Comparison of ENCODE assay signal across 13 cellular contexts in the genomic region with DNA sequence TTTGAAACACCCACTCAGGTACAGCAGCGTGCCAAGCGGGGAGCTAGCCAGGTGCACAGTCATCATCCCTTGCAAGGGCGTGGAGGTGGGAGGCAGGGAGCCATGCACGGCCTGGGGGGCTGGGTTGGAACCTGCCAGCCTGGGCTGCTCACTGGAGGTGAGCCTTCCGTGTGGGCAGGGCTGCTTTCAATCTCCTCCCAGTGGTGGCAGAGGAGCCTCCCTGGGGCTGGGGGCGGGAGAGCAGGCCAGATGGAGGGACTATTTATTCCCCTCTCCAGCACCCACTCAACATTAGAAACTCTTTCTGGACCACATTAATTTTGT.
DNase-seq lines count a peak whose midpoint lies in the region; ATAC-seq and TF ChIP-seq lines count a peak whose summit lies in the region.
"Had no signal": no experiment of that assay in that cellular context is flagged by ENCODE, and none has a peak within 500 bp of the region (broad histone marks: within the 10 kb centered on the region; RNA-seq: fewer than 3 reads in every experiment).

No MANE protein-coding gene starts in this region.

- H3K4me1 Mint-ChIP-seq in neural progenitor cell = peaks cover 13% of the 10 kb centered on the region
- H3K4me1 Mint-ChIP-seq: central memory CD8-positive, alpha-beta T cell had no signal

- no peaks in the 10 kb centered on the region for H3K9me3 ChIP-seq in HEK293 (ENCODE audit: control insufficient read depth, insufficient read depth, low read depth, low read length)
- no peaks in the 10 kb centered on the region for H3K9me3 ChIP-seq in esophagus squamous epithelium
- H3K9me3 ChIP-seq in neural progenitor cell (ENCODE audit: low read depth) = no peaks in the 10 kb centered on the region
- H3K9me3 ChIP-seq: thoracic aorta had no signal

- H3K36me3 ChIP-seq in HEK293 (ENCODE audit: control insufficient read depth in 2 of 2, insufficient read depth in 1 of 2, low read length in 2 of 2) (no peaks in the 10 kb centered on the region), esophagus squamous epithelium (peaks cover 0 to 13% (median 0%) of the 10 kb centered on the region in 3 donors), neural progenitor cell (no peaks in the 10 kb centered on the region)
- H3K36me3 ChIP-seq: thoracic aorta had no signal

- no peak overlapping the region for H3K4me2 ChIP-seq in neural progenitor cell

- no peak overlapping the region for H3K27ac ChIP-seq in HEK293 (ENCODE audit: extremely low read depth, low read depth, low read length)
- H3K27ac ChIP-seq in esophagus squamous epithelium = peak overlapping the region; percentile 76 to 91 (median 88)
- no peak overlapping the region for H3K27ac ChIP-seq in neural progenitor cell
- H3K27ac ChIP-seq: C4-2B, thoracic aorta had no signal

- no peaks in the 10 kb centered on the region for H3K79me2 ChIP-seq in neural progenitor cell (ENCODE audit: low read depth)

- H3K36me3 Mint-ChIP-seq in neural progenitor cell = no peaks in the 10 kb centered on the region

- no peak overlapping the region for H3K9ac ChIP-seq in neural progenitor cell

- no peaks in the 10 kb centered on the region for H3K27me3 ChIP-seq in esophagus squamous epithelium
- no peaks in the 10 kb centered on the region for H3K27me3 ChIP-seq in neural progenitor cell

- no peak overlapping the region for H2AFZ ChIP-seq in neural progenitor cell (replicated peaks)

- H3K4me1 ChIP-seq in HEK293 (ENCODE audit: control insufficient read depth, insufficient read depth, low read length) (no peaks in the 10 kb centered on the region), esophagus squamous epithelium (peaks cover 13 to 67% (median 18%) of the 10 kb centered on the region in 3 donors), neural progenitor cell (no peaks in the 10 kb centered on the region)

- CTCF ChIA-PET in HEK293 (lab: Yijun Ruan, JAX) = interaction anchor here (0.6 to 2.6 kb wide), 32 partner anchors 10 to 448 kb away, joined by 3 to 29 read pairs (median 4); no protein-coding TSS in a partner anchor

- H3K27ac Mint-ChIP-seq in neural progenitor cell = no peak overlapping the region
- H3K27ac Mint-ChIP-seq: activated naive CD4-positive, alpha-beta T cell treated with anti-CD3 and anti-CD28 coated beads, Interleukin-2, amount 50 U/mL, for 72 hours had no signal

- no peak for TF ChIP-seq POLR2A in esophagus squamous epithelium (IDR thresholded peaks at IDR 0.05)

- intact Hi-C loops in esophagus squamous epithelium (cut with DNase I) (loop anchor here (10.0 kb wide), 1 partner anchor 335 kb away; no protein-coding TSS in a partner anchor), posterior vena cava (cut with DNase I) (loop anchor here in 1 of 2 donors (1.0 kb wide), 1 partner anchor 39 kb away; no protein-coding TSS in a partner anchor)

- H3K27me3 Mint-ChIP-seq in neural progenitor cell (ENCODE audit: insufficient read depth, low read depth) = no peaks in the 10 kb centered on the region
- H3K27me3 Mint-ChIP-seq: central memory CD8-positive, alpha-beta T cell had no signal

- no peak for ATAC-seq in GM19397 (IDR thresholded peaks at IDR 0.05; ENCODE audit: unreplicated experiment)

- H3K9me3 Mint-ChIP-seq in neural progenitor cell = no peaks in the 10 kb centered on the region
- H3K9me3 Mint-ChIP-seq: activated naive CD4-positive, alpha-beta T cell treated with anti-CD3 and anti-CD28 coated beads, Interleukin-2, amount 50 U/mL, for 72 hours; central memory CD8-positive, alpha-beta T cell had no signal

- WGBS in esophagus squamous epithelium, 2 donors = 41 to 47% methylated on average over 3 of the region's 6 CpGs

- peak; percentile 59 for DNase-seq in NCI-H524 treated with DMSO at 0.1 percent for 48 hours (lab: John Stamatoyannopoulos, UW)
- no peak for DNase-seq in esophagus squamous epithelium (lab: John Stamatoyannopoulos, UW)
- peak; percentile 36 for DNase-seq in posterior vena cava (ENCODE audit: low spot score)
- no peak for DNase-seq in central memory CD4-positive, alpha-beta T cell
- DNase-seq in neural progenitor cell (ENCODE audit: low spot score) = no peak
- DNase-seq: activated CD4-positive, CD25-positive, alpha-beta regulatory T cell; activated CD8-positive, alpha-beta memory T cell treated with anti-CD3 and anti-CD28 coated beads, Interleukin-2, amount 50 U/mL, for 4 hours had no signal

- no peaks in the 10 kb centered on the region for H3F3A ChIP-seq in neural progenitor cell (ENCODE audit: low read depth)

- H3K4me3 Mint-ChIP-seq in neural progenitor cell = no peak overlapping the region
- H3K4me3 Mint-ChIP-seq: central memory CD8-positive, alpha-beta T cell had no signal

- peaks cover 2% of the 10 kb centered on the region for H4K20me1 ChIP-seq in neural progenitor cell (ENCODE audit: low read depth)

- H3K4me3 ChIP-seq in HEK293 (ENCODE audit: low read depth, low read length) (no peak overlapping the region), esophagus squamous epithelium (no peak overlapping the region), neural progenitor cell (no peak overlapping the region)
- H3K4me3 ChIP-seq: thoracic aorta had no signal

- TF ChIP-seq CTCF in HEK293 (tag by site-specific recombination; IDR thresholded peaks at IDR 0.05) (no peak), esophagus squamous epithelium (IDR thresholded peaks at IDR 0.05) (peak in 1 of 6 experiments; percentile 5), neural progenitor cell (IDR thresholded peaks at IDR 0.05) (no peak)

- POLR2A ChIA-PET in HEK293 (lab: Yijun Ruan, JAX) = interaction anchor here (0.6 to 1.4 kb wide), 2 partner anchors 90 to 228 kb away, joined by 3 to 10 read pairs; partner anchors contain the start of gene KATNIP

TF ChIP-seq in HEK293, 187 proteins besides CTCF, POLR2A, EP300 and RAD21:
- TF ChIP-seq ZNF114 (tag by site-specific recombination; IDR thresholded peaks at IDR 0.05) (no peak), EGR2 (tag by site-specific recombination; IDR thresholded peaks at IDR 0.05; ENCODE audit: low read depth) (peak; percentile 98), PBX3 (CRISPR knock-in tag; IDR thresholded peaks at IDR 0.05) (no peak), ZNF37A (tag by site-specific recombination; IDR thresholded peaks at IDR 0.05) (no peak), ZNF19 (tag by site-specific recombination; IDR thresholded peaks at IDR 0.05; ENCODE audit: low read depth) (no peak), ZFHX2 (tag by site-specific recombination; conservative IDR thresholded peaks at IDR 0.05) (peak; percentile 97)
- TF ChIP-seq, protein P1, sequence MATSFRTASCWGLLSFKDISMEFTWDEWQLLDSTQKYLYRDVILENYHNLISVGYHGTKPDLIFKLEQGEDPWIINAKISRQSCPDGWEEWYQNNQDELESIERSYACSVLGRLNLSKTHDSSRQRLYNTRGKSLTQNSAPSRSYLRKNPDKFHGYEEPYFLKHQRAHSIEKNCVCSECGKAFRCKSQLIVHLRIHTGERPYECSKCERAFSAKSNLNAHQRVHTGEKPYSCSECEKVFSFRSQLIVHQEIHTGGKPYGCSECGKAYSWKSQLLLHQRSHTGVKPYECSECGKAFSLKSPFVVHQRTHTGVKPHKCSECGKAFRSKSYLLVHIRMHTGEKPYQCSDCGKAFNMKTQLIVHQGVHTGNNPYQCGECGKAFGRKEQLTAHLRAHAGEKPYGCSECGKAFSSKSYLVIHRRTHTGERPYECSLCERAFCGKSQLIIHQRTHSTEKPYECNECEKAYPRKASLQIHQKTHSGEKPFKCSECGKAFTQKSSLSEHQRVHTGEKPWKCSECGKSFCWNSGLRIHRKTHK (tag by site-specific recombination; IDR thresholded peaks at IDR 0.05) = no peak

Comparison
In these comparisons a context has a peak if more than half of its experiments do, and no peak if none do; other contexts are left out.
1. H3K27ac ChIP-seq: peak in esophagus squamous epithelium (4 of 4); none in HEK293 (single experiment) and neural progenitor cell (single experiment).
2. DNase-seq: peak in NCI-H524 treated with DMSO at 0.1 percent for 48 hours (single experiment) and posterior vena cava (single experiment); none in esophagus squamous epithelium (single experiment), central memory CD4-positive, alpha-beta T cell (single experiment) and neural progenitor cell (single experiment).